In the genomic region with DNA sequence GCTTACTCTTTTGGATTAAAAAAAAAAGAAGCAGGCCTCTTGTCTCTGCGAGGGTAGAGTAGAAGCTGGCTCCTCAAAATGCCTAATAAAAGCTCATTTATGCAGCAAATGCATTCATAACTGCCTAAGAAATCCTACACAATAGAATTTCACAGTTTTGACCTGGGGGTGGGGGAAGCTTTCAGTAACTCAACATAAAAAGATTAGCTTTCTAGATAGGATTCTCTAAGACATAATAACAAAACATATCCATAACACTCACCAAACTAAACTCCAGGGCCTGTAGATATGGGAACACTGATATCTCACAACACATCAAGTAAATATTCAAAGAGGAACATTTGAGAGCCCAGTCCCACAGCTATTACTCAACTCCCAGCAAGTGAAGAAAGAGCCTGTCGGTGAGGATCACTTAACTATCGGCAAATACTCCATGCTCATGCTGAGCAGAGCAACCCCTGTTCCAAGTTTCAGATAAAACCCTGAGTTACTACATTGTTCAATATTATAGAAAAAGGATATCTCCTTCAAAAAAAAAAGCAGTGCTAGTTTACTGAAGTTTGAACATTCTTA, we compare ENCODE assay signal across 22 cellular contexts.
DNase-seq lines count a peak whose midpoint lies in the region; ATAC-seq and TF ChIP-seq lines count a peak whose summit lies in the region.
"Had no signal": no experiment of that assay in that cellular context is flagged by ENCODE, and none has a peak within 500 bp of the region (broad histone marks: within the 10 kb centered on the region; RNA-seq: fewer than 3 reads in every experiment).

No MANE protein-coding gene starts in this region.

- DNase-seq in left ventricle myocardium inferior, result no peak
- no peak for DNase-seq in left ventricle myocardium superior
- DNase-seq in foreskin melanocyte, result peak; percentile 3
- peak; percentile 40 for DNase-seq in pons (ENCODE audit: low spot score)
- no peak for DNase-seq in upper lobe of right lung
- DNase-seq in cerebellum (ENCODE audit: low spot score), result no peak
- DNase-seq in HCEC 1CT, result no peak
- DNase-seq in MG63, result no peak
- DNase-seq: activated CD4-positive, alpha-beta T cell treated with anti-CD3 and anti-CD28 coated beads, Interleukin-2, amount 50 U/mL, for 48 hours; effector memory CD8-positive, alpha-beta T cell; IMR-90; NCI-H1436 treated with DMSO at 0.1 percent for 48 hours; NCI-H2171; NCI-H69; stimulated activated CD4-positive, alpha-beta T cell treated with anti-CD3 and anti-CD28 coated beads, Interleukin-4, amount 100 ng/mL, for 1 hour; stimulated activated naive CD4-positive, alpha-beta T cell; T-helper 9 cell had no signal

- H3K27me3 ChIP-seq in left ventricle myocardium inferior (ENCODE audit: low read depth) (peaks cover 6% of the 10 kb centered on the region), upper lobe of right lung (no peaks in the 10 kb centered on the region), MG63 (no peaks in the 10 kb centered on the region)
- H3K27me3 ChIP-seq: BLaER1 had no signal

- no peak for TF ChIP-seq CTCF in left ventricle myocardium inferior (IDR thresholded peaks at IDR 0.05; ENCODE audit: borderline replicate concordance)
- no peak for TF ChIP-seq CTCF in upper lobe of right lung (IDR thresholded peaks at IDR 0.05)

- H3K36me3 ChIP-seq in left ventricle myocardium inferior, result no peaks in the 10 kb centered on the region
- H3K36me3 ChIP-seq in upper lobe of right lung, result no peaks in the 10 kb centered on the region
- no peaks in the 10 kb centered on the region for H3K36me3 ChIP-seq in MG63
- H3K36me3 ChIP-seq: BLaER1 had no signal

- H3K4me3 ChIP-seq in left ventricle myocardium inferior, result no peak overlapping the region
- peak overlapping the region; percentile 8 for H3K4me3 ChIP-seq in upper lobe of right lung
- no peak overlapping the region for H3K4me3 ChIP-seq in MG63
- H3K4me3 ChIP-seq: BLaER1, GM23338, smooth muscle cell had no signal

- H3K9me3 ChIP-seq in left ventricle myocardium inferior (replicated peaks) (no peaks in the 10 kb centered on the region), upper lobe of right lung (no peaks in the 10 kb centered on the region), MG63 (no peaks in the 10 kb centered on the region)
- H3K9me3 ChIP-seq: BLaER1 had no signal

- H3K27ac ChIP-seq in left ventricle myocardium inferior (replicated peaks) (peak overlapping the region; percentile 23), upper lobe of right lung (peak overlapping the region; percentile 47)
- H3K27ac ChIP-seq: BLaER1 had no signal

- ATAC-seq in left ventricle myocardium superior, result no peak
- ATAC-seq in upper lobe of right lung, result peak; percentile 65
- ATAC-seq: effector memory CD8-positive, alpha-beta T cell; GM23338; SK-N-SH treated with all-trans-retinoic acid at 6 μM for 48 hours; WTC11 had no signal

- peaks cover 5% of the 10 kb centered on the region for H3K4me1 ChIP-seq in left ventricle myocardium inferior
- H3K4me1 ChIP-seq in upper lobe of right lung, result peaks cover 16% of the 10 kb centered on the region
- H3K4me1 ChIP-seq: BLaER1 had no signal

- intact Hi-C loops in left ventricle myocardium inferior (cut with micrococcal nuclease), result no loop called here
- intact Hi-C loops in left ventricle myocardium superior (cut with micrococcal nuclease), result no loop called here
- intact Hi-C loops in upper lobe of right lung (cut with DNase I), result no loop called here

Comparison
In these comparisons a context has a peak if more than half of its experiments do, and no peak if none do; other contexts are left out.
1. DNase-seq: peak in foreskin melanocyte (single experiment) and pons (single experiment); none in left ventricle myocardium inferior (single experiment), left ventricle myocardium superior (single experiment), upper lobe of right lung (single experiment), cerebellum (single experiment), HCEC 1CT (single experiment) and MG63 (single experiment).